ENCODE assay signal across 9 cellular contexts in the genomic region with DNA sequence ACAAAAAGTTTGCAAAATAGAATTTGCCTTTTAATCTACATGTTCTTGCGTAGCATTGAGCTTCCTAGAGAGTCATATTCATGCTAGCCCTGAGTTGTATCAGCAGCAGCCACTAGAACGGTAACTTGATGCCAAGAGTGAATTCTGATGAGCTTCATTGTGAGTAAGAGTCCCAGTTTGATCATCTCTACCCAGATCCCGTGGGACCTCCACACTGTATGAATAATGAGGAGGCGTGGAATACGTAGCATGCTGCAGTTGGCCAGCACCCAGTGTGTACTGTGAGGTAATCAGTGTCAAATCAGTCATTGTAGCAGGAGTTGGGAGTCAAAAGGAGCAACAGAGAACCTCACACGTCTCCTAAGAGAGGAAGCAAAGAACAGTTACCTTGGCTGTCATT.
DNase-seq lines count a peak whose midpoint lies in the region; ATAC-seq and TF ChIP-seq lines count a peak whose summit lies in the region.
"Had no signal": no experiment of that assay in that cellular context is flagged by ENCODE, and none has a peak within 500 bp of the region (broad histone marks: within the 10 kb centered on the region; RNA-seq: fewer than 3 reads in every experiment).

No MANE protein-coding gene starts in this region.

- POLR2A ChIA-PET in HEK293T (lab: Yijun Ruan, JAX): interaction anchor here (1.6 kb wide), 1 partner anchor 20 kb away, joined by 8 read pairs; no protein-coding TSS in a partner anchor

- TF ChIP-seq CTCF in fibroblast of mammary gland (conservative IDR thresholded peaks at IDR 0.05; ENCODE audit: control insufficient read depth, insufficient read depth, low read depth, low read length): no peak

- CTCF ChIA-PET in HEK293T (lab: Yijun Ruan, JAX): no interaction called here

- DNase-seq in HEK293T (ENCODE audit: extremely low spot score): peak; percentile 19
- DNase-seq in NCI-H524 (lab: John Stamatoyannopoulos, UW): peak; percentile 65 to 86
- DNase-seq in fibroblast of mammary gland (ENCODE audit: low read depth): peak; percentile 99
- peak; percentile 96 for DNase-seq in skeletal muscle cell (ENCODE audit: low read depth)
- DNase-seq in NOMO-1 (lab: John Stamatoyannopoulos, UW; ENCODE audit: unreplicated experiment in 2 of 2): no peak
- DNase-seq: activated CD8-positive, alpha-beta T cell treated with anti-CD3 and anti-CD28 coated beads for 36 hours; naive B cell had no signal

- no peak overlapping the region for H3K4me3 ChIP-seq in fibroblast of mammary gland (ENCODE audit: control insufficient read depth, low read depth, low read length)
- no peak overlapping the region for H3K4me3 ChIP-seq in skeletal muscle cell (ENCODE audit: low read depth, low read length)

- ATAC-seq in HG02973 (IDR thresholded peaks at IDR 0.05; ENCODE audit: unreplicated experiment) (no peak), HG02588 (IDR thresholded peaks at IDR 0.05; ENCODE audit: unreplicated experiment) (no peak)
- ATAC-seq: activated CD8-positive, alpha-beta T cell treated with anti-CD3 and anti-CD28 coated beads for 36 hours had no signal

TF ChIP-seq in HEK293T, 16 proteins besides CTCF, POLR2A, EP300 and RAD21:
- TF ChIP-seq LEF1 (IDR thresholded peaks at IDR 0.05; ENCODE audit: borderline replicate concordance) (no peak), SP1 (IDR thresholded peaks at IDR 0.05) (no peak), CTBP1 (IDR thresholded peaks at IDR 0.05; ENCODE audit: borderline replicate concordance) (no peak), NFRKB (IDR thresholded peaks at IDR 0.05) (no peak), SUZ12 (IDR thresholded peaks at IDR 0.05) (no peak), FOXA1 (IDR thresholded peaks at IDR 0.05) (no peak), ARNT (IDR thresholded peaks at IDR 0.05) (no peak)
- TF ChIP-seq, protein P1, sequence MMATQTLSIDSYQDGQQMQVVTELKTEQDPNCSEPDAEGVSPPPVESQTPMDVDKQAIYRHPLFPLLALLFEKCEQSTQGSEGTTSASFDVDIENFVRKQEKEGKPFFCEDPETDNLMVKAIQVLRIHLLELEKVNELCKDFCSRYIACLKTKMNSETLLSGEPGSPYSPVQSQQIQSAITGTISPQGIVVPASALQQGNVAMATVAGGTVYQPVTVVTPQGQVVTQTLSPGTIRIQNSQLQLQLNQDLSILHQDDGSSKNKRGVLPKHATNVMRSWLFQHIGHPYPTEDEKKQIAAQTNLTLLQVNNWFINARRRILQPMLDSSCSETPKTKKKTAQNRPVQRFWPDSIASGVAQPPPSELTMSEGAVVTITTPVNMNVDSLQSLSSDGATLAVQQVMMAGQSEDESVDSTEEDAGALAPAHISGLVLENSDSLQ (IDR thresholded peaks at IDR 0.05): no peak
TF ChIP-seq in HEK293T: peak in this region for 0.

Comparison
In these comparisons a context has a peak if more than half of its experiments do, and no peak if none do; other contexts are left out.
1. DNase-seq: peak in HEK293T (single experiment), NCI-H524 (2 of 2), fibroblast of mammary gland (single experiment) and skeletal muscle cell (single experiment); none in NOMO-1 (0 of 2).